ENCODE assay signal across 2 cellular contexts in the genomic region with DNA sequence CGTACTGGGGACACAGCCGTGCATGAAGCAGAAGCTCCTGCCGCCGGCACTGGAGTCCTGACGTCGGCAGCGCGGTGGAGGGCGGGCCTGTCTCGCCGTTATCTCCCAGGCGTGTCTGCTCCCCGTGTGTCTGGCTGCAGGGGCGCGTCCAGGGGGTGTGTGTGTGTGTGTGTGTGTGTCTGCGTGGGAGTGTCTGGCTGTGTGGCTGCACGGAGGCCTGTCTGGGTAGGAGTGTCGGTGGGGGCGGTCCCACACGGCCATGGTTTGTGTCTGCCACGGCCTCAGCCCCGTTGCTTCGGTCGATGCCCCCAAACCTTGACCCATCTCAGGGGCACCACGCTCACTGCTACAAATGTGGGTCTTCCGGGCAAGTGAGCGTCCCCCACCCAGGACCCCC.
A peak's percentile ranks its signal among the peaks of the same experiment; 100 is the strongest.
TF ChIP-seq lines count a peak whose summit lies in the region.

No MANE protein-coding gene starts in this region.

TF ChIP-seq in IMR-90, 13 proteins besides CTCF, POLR2A, EP300 and RAD21:
- no peak for TF ChIP-seq RFX5 (IDR thresholded peaks at IDR 0.05; ENCODE audit: low read depth, low read length)
- no peak for TF ChIP-seq BHLHE40 (IDR thresholded peaks at IDR 0.05; ENCODE audit: low read depth, low read length)
- TF ChIP-seq FOS (IDR thresholded peaks at IDR 0.05; ENCODE audit: low read depth, low read length): no peak
- no peak for TF ChIP-seq CHD1 (IDR thresholded peaks at IDR 0.05; ENCODE audit: low read depth, low read length)

TF ChIP-seq in SK-N-SH treated with all-trans-retinoic acid at 6 μM for 48 hours, 23 proteins besides CTCF, POLR2A, EP300 and RAD21:
- TF ChIP-seq PPARA (CRISPR knock-in tag; IDR thresholded peaks at IDR 0.05; ENCODE audit: borderline replicate concordance) (0 out of 2 replicates have a peak, but pooled peaks have one; percentile 24), ESRRG (CRISPR knock-in tag; IDR thresholded peaks at IDR 0.05) (no peak), ZNF565 (CRISPR knock-in tag; conservative IDR thresholded peaks at IDR 0.05; ENCODE audit: low read depth) (no peak), SNAI2 (CRISPR knock-in tag; IDR thresholded peaks at IDR 0.05) (no peak), ZFP3 (CRISPR knock-in tag; IDR thresholded peaks at IDR 0.05) (peak; percentile 73; the same call in 1 of the 2 replicates), OSR1 (CRISPR knock-in tag; IDR thresholded peaks at IDR 0.05) (no peak), ARNTL (CRISPR knock-in tag; IDR thresholded peaks at IDR 0.05; ENCODE audit: borderline replicate concordance, low read depth) (0 out of 2 replicates have a peak, but pooled peaks have one; percentile 64), ZNF8 (CRISPR knock-in tag; IDR thresholded peaks at IDR 0.05) (no peak), ZC3H10 (CRISPR knock-in tag; IDR thresholded peaks at IDR 0.05) (no peak), BACH2 (CRISPR knock-in tag; IDR thresholded peaks at IDR 0.05; ENCODE audit: borderline replicate concordance) (no peak), CSDC2 (CRISPR knock-in tag; IDR thresholded peaks at IDR 0.05) (no peak), RARB (CRISPR knock-in tag; IDR thresholded peaks at IDR 0.05) (no peak), GLIS3 (CRISPR knock-in tag; IDR thresholded peaks at IDR 0.05) (no peak), TOX (CRISPR knock-in tag; IDR thresholded peaks at IDR 0.05; ENCODE audit: borderline replicate concordance) (no peak), ZFP30 (CRISPR knock-in tag; IDR thresholded peaks at IDR 0.05) (no peak), TCF4 (CRISPR knock-in tag; IDR thresholded peaks at IDR 0.05; ENCODE audit: borderline replicate concordance) (peak; percentile 83), ISL1 (CRISPR knock-in tag; IDR thresholded peaks at IDR 0.05) (no peak), ZNF70 (CRISPR knock-in tag; IDR thresholded peaks at IDR 0.05) (no peak)
- TF ChIP-seq, protein P1, sequence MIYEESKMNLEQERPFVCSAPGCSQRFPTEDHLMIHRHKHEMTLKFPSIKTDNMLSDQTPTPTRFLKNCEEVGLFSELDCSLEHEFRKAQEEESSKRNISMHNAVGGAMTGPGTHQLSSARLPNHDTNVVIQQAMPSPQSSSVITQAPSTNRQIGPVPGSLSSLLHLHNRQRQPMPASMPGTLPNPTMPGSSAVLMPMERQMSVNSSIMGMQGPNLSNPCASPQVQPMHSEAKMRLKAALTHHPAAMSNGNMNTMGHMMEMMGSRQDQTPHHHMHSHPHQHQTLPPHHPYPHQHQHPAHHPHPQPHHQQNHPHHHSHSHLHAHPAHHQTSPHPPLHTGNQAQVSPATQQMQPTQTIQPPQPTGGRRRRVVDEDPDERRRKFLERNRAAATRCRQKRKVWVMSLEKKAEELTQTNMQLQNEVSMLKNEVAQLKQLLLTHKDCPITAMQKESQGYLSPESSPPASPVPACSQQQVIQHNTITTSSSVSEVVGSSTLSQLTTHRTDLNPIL (CRISPR knock-in tag; IDR thresholded peaks at IDR 0.05; ENCODE audit: low read depth): 0 out of 2 replicates have a peak, but pooled peaks have one; percentile 26
- TF ChIP-seq, protein P2, sequence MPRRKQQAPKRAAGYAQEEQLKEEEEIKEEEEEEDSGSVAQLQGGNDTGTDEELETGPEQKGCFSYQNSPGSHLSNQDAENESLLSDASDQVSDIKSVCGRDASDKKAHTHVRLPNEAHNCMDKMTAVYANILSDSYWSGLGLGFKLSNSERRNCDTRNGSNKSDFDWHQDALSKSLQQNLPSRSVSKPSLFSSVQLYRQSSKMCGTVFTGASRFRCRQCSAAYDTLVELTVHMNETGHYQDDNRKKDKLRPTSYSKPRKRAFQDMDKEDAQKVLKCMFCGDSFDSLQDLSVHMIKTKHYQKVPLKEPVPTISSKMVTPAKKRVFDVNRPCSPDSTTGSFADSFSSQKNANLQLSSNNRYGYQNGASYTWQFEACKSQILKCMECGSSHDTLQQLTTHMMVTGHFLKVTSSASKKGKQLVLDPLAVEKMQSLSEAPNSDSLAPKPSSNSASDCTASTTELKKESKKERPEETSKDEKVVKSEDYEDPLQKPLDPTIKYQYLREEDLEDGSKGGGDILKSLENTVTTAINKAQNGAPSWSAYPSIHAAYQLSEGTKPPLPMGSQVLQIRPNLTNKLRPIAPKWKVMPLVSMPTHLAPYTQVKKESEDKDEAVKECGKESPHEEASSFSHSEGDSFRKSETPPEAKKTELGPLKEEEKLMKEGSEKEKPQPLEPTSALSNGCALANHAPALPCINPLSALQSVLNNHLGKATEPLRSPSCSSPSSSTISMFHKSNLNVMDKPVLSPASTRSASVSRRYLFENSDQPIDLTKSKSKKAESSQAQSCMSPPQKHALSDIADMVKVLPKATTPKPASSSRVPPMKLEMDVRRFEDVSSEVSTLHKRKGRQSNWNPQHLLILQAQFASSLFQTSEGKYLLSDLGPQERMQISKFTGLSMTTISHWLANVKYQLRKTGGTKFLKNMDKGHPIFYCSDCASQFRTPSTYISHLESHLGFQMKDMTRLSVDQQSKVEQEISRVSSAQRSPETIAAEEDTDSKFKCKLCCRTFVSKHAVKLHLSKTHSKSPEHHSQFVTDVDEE (CRISPR knock-in tag; IDR thresholded peaks at IDR 0.05): peak; percentile 72; the same call in 1 of the 2 replicates
- TF ChIP-seq, protein P3, sequence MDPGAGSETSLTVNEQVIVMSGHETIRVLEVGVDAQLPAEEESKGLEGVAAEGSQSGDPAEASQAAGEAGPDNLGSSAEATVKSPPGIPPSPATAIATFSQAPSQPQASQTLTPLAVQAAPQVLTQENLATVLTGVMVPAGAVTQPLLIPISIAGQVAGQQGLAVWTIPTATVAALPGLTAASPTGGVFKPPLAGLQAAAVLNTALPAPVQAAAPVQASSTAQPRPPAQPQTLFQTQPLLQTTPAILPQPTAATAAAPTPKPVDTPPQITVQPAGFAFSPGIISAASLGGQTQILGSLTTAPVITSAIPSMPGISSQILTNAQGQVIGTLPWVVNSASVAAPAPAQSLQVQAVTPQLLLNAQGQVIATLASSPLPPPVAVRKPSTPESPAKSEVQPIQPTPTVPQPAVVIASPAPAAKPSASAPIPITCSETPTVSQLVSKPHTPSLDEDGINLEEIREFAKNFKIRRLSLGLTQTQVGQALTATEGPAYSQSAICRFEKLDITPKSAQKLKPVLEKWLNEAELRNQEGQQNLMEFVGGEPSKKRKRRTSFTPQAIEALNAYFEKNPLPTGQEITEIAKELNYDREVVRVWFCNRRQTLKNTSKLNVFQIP (CRISPR knock-in tag; IDR thresholded peaks at IDR 0.05; ENCODE audit: borderline replicate concordance, low read depth): no peak
- TF ChIP-seq, protein P4, sequence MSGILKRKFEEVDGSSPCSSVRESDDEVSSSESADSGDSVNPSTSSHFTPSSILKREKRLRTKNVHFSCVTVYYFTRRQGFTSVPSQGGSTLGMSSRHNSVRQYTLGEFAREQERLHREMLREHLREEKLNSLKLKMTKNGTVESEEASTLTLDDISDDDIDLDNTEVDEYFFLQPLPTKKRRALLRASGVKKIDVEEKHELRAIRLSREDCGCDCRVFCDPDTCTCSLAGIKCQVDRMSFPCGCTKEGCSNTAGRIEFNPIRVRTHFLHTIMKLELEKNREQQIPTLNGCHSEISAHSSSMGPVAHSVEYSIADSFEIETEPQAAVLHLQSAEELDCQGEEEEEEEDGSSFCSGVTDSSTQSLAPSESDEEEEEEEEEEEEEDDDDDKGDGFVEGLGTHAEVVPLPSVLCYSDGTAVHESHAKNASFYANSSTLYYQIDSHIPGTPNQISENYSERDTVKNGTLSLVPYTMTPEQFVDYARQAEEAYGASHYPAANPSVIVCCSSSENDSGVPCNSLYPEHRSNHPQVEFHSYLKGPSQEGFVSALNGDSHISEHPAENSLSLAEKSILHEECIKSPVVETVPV (CRISPR knock-in tag; IDR thresholded peaks at IDR 0.05): no peak
- TF ChIP-seq, protein P5, sequence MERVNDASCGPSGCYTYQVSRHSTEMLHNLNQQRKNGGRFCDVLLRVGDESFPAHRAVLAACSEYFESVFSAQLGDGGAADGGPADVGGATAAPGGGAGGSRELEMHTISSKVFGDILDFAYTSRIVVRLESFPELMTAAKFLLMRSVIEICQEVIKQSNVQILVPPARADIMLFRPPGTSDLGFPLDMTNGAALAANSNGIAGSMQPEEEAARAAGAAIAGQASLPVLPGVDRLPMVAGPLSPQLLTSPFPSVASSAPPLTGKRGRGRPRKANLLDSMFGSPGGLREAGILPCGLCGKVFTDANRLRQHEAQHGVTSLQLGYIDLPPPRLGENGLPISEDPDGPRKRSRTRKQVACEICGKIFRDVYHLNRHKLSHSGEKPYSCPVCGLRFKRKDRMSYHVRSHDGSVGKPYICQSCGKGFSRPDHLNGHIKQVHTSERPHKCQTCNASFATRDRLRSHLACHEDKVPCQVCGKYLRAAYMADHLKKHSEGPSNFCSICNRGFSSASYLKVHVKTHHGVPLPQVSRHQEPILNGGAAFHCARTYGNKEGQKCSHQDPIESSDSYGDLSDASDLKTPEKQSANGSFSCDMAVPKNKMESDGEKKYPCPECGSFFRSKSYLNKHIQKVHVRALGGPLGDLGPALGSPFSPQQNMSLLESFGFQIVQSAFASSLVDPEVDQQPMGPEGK (CRISPR knock-in tag; IDR thresholded peaks at IDR 0.05; ENCODE audit: borderline replicate concordance): no peak
